Comparison of ENCODE assay signal across 8 cellular contexts in the genomic region with DNA sequence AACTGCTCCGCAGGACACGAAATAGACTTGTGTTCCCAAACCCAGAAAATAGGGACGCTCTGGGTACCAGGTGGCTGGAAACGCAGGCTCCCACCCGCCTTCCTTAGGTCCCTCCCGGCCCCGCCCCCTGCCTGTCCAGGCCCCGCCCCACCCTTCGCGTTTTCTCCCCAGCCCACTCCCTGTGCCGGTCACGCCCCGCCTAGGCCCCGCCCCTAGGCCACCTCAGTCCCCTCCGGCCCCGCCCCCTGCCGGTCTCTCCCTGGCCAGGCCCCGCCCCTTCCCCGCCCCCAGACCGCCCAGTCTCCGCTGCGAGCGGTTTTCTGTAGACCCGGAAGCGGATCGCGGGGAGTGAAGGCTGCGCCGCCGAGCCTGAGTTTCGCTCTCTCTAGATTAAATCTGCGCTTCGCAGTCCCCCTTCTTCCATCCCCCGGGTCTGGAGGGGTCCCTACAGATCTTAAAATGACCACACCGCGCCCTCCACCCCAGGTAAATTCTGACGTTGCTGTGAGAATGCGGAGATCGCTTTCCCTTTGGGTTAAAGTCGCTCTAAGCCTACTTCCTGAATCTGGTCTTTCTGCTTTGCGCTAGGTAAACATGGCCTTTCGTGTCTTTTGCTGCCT. TPM values are rescaled to one million over a fixed set of nuclear protein-coding genes. Genes with fewer than 3 reads are reported as not detected.
DNase-seq lines count a peak whose midpoint lies in the region; ATAC-seq and TF ChIP-seq lines count a peak whose summit lies in the region.

No MANE protein-coding gene starts in this region.

- H3K4me3 ChIP-seq in astrocyte of the cerebellum (ENCODE audit: low read depth, low read length) (peak overlapping the region; percentile 84), psoas muscle (peak overlapping the region; percentile 70), upper lobe of right lung (peak overlapping the region; percentile 74)

- in situ Hi-C loops in astrocyte of the cerebellum (cut with HindIII; ENCODE audit: low sequenced_read_pairs), result no loop called here

- 1 to 3% (median 2%) methylated on average over 32 to 42 of the region's 42 CpGs for WGBS in psoas muscle, 3 donors

- TF ChIP-seq CTCF in astrocyte of the cerebellum (IDR thresholded peaks at IDR 0.05; ENCODE audit: low read depth, low read length, missing control alignments) (no peak), psoas muscle (IDR thresholded peaks at IDR 0.05) (no peak), upper lobe of right lung (IDR thresholded peaks at IDR 0.05) (no peak)

- peak overlapping the region; percentile 92 for H3K4me3 Mint-ChIP-seq in T-helper 17 cell

- peaks cover 6% of the 10 kb centered on the region for H3K36me3 Mint-ChIP-seq in T-helper 17 cell (ENCODE audit: low read depth)

- H3K27ac ChIP-seq in psoas muscle (peak overlapping the region; percentile 56), upper lobe of right lung (peak overlapping the region; percentile 85)

- peak; percentile 100 for DNase-seq in GM03348 (ENCODE audit: low spot score)
- peak; percentile 19 for DNase-seq in LHCN-M2 (ENCODE audit: low read depth)
- peak; percentile 90 to 96 (median 96) for DNase-seq in T-helper 17 cell
- DNase-seq in astrocyte of the cerebellum (ENCODE audit: low read depth), result peak; percentile 63
- DNase-seq in hepatic stellate cell (ENCODE audit: low spot score), result peak; percentile 95
- DNase-seq in psoas muscle, result peak; percentile 98 to 99
- DNase-seq in upper lobe of right lung, result peak; percentile 100
- no peak for DNase-seq in DMS153 treated with DMSO at 0.1 percent for 48 hours (lab: John Stamatoyannopoulos, UW; ENCODE audit: unreplicated experiment)

- H3K9me3 ChIP-seq in T-helper 17 cell (ENCODE audit: control insufficient read depth, low read length, poor library complexity, severe bottlenecking), result peaks cover 2% of the 10 kb centered on the region
- H3K9me3 ChIP-seq in psoas muscle, result peaks cover 11% of the 10 kb centered on the region
- H3K9me3 ChIP-seq in upper lobe of right lung, result peaks cover 10% of the 10 kb centered on the region

- intact Hi-C loops in psoas muscle (cut with DNase I), result loop anchor here (5.0 to 10.0 kb wide), 3 partner anchors 55 to 198 kb away; partner anchors contain the start of genes ZNF525 (in 1 of the 2), ZNF677 (in 1 of the 2) and ZNF765 (in 1 of the 2)
- intact Hi-C loops in upper lobe of right lung (cut with DNase I), result no loop called here

- ATAC-seq in T-helper 17 cell (peak; percentile 91), psoas muscle (peak; percentile 96 to 99 (median 98)), upper lobe of right lung (peak; percentile 97)

- H3K27me3 ChIP-seq in psoas muscle (ENCODE audit: insufficient read depth in 3 of 3, low read length in 2 of 3) (peaks cover 0 to 4% (median under 1%) of the 10 kb centered on the region in 3 donors), upper lobe of right lung (no peaks in the 10 kb centered on the region)

- H3K27me3 Mint-ChIP-seq in T-helper 17 cell, result no peaks in the 10 kb centered on the region

- H3K4me1 Mint-ChIP-seq in T-helper 17 cell, result peaks cover 2% of the 10 kb centered on the region

- H3K4me1 ChIP-seq in psoas muscle, result peaks cover 3% of the 10 kb centered on the region
- H3K4me1 ChIP-seq in upper lobe of right lung, result peaks cover 9% of the 10 kb centered on the region

- H3K36me3 ChIP-seq in psoas muscle (ENCODE audit: insufficient read depth in 1 of 2, low read depth in 1 of 2), result peaks cover 0 to 8% of the 10 kb centered on the region in 2 donors
- H3K36me3 ChIP-seq in upper lobe of right lung, result no peaks in the 10 kb centered on the region

- peak overlapping the region; percentile 95 for H3K27ac Mint-ChIP-seq in T-helper 17 cell

RNA-seq across cellular contexts. Expression of gene ZNF665, which starts 3.7 kb away (rescaled TPM):
- total RNA-seq in LHCN-M2 (2014; rRNA removed) (0.11 TPM in 1 of 2 replicates, not detected in the other), T-helper 17 cell (1 to 10 TPM in 1 of 2 donors, under 1 TPM in 1; 0.78 to 2.4 TPM), psoas muscle (1 to 10 TPM in 1 of 4 donors, under 1 TPM in 3; 0.47 to 1.1 (median 0.75) TPM), upper lobe of right lung (6.0 TPM)
- 0.06 TPM for polyA plus RNA-seq in LHCN-M2 (2012)
- under 1 TPM; 0.20 to 0.66 (median 0.48) TPM for polyA plus RNA-seq in psoas muscle

RNA-seq across cellular contexts. Expression of gene ZNF347, which starts 38.0 kb away (rescaled TPM):
- total RNA-seq in LHCN-M2 (2014; rRNA removed), result 4.2 and 5.6 TPM in 2 replicates
- polyA plus RNA-seq in LHCN-M2 (2012), result 2.1 TPM
- 1 to 10 TPM; 1.8 to 1.9 TPM for total RNA-seq in T-helper 17 cell
- total RNA-seq in psoas muscle, result 1 to 10 TPM; 3.8 to 6.8 (median 5.4) TPM
- 1 to 10 TPM; 2.6 to 6.2 (median 3.4) TPM for polyA plus RNA-seq in psoas muscle
- total RNA-seq in upper lobe of right lung, result 16.2 TPM

RNA-seq across cellular contexts. Expression of gene ZNF677, which starts 57.8 kb away (rescaled TPM):
- total RNA-seq in LHCN-M2 (2014; rRNA removed) (4.2 and 6.7 TPM in 2 replicates), T-helper 17 cell (1 to 10 TPM in 1 of 2 donors, under 1 TPM in 1; 0.94 to 5.7 TPM), psoas muscle (1 to 10 TPM; 5.1 to 9.7 (median 6.8) TPM), upper lobe of right lung (16.2 TPM)
- polyA plus RNA-seq in LHCN-M2 (2012), result 5.6 TPM
- 1 to 10 TPM; 3.3 to 9.5 (median 4.0) TPM for polyA plus RNA-seq in psoas muscle
